ENCODE assay signal across 8 cellular contexts in genomic region chr12:56127888-56128668, GRCh38. TPM values are rescaled to one million over a fixed set of nuclear protein-coding genes. Genes with fewer than 3 reads are reported as not detected.
DNase-seq lines count a peak whose midpoint lies in the region; ATAC-seq, FAIRE-seq and TF ChIP-seq lines count a peak whose summit lies in the region.

Gene ESYT1 (plus strand): TSS chr12:56128267. CDS start chr12:56128320, 53 bp downstream.

- intact Hi-C loops in esophagus muscularis mucosa (cut with DNase I), result loop anchor here (2.0 to 10.0 kb wide), 3 partner anchors 61 to 507 kb away; partner anchors contain the start of genes BAZ2A, SMARCC2 and SPRYD4

- peaks cover 40 to 60% (median 52%) of the 10 kb centered on the region in 4 donors for H3K4me1 ChIP-seq in esophagus muscularis mucosa
- H3K4me1 ChIP-seq in muscle layer of duodenum (ENCODE audit: control insufficient read depth in 1 of 2, insufficient read depth in 2 of 2, low read length in 2 of 2), result peaks cover 18 to 42% of the 10 kb centered on the region in 2 donors

- H3K27me3 ChIP-seq in esophagus muscularis mucosa (no peaks in the 10 kb centered on the region), muscle layer of duodenum (ENCODE audit: low read depth, low read length) (no peaks in the 10 kb centered on the region)

- no peak for TF ChIP-seq EP300 in esophagus muscularis mucosa (IDR thresholded peaks at IDR 0.05)

- peaks cover 62% of the 10 kb centered on the region for H3K4me1 Mint-ChIP-seq in activated T-cell treated with anti-CD3 and anti-CD28 coated beads, Interleukin-2, amount 50 U/mL, for 72 hours (ENCODE audit: low read depth)

- DNase-seq in DMS79 (lab: John Stamatoyannopoulos, UW) (peak; percentile 96), RCC 7860 (ENCODE audit: low spot score) (peak; percentile 97), esophagus muscularis mucosa (ENCODE audit: extremely low spot score) (peak; percentile 100)
- DNase-seq in activated T-cell treated with anti-CD3 and anti-CD28 coated beads, Interleukin-2, amount 50 U/mL, for 72 hours, result peak; percentile 97 to 99
- DNase-seq in stimulated activated CD8-positive, alpha-beta memory T cell treated with anti-CD3 and anti-CD28 coated beads, Interleukin-7, amount 100 ng/mL, for 4 hours (ENCODE audit: low read depth in 2 of 2), result peak; percentile 95 to 99

- peaks cover 21 to 29% of the 10 kb centered on the region in 2 donors for H3K36me3 Mint-ChIP-seq in activated T-cell treated with anti-CD3 and anti-CD28 coated beads, Interleukin-2, amount 50 U/mL, for 72 hours (ENCODE audit: insufficient read depth in 2 of 2)

- no peaks in the 10 kb centered on the region for H3K27me3 Mint-ChIP-seq in activated T-cell treated with anti-CD3 and anti-CD28 coated beads, Interleukin-2, amount 50 U/mL, for 72 hours (ENCODE audit: low read depth)

- FAIRE-seq in RCC 7860 (lab: Jason Lieb, UNC), result peak; percentile 92

- H3K27ac Mint-ChIP-seq in activated T-cell treated with anti-CD3 and anti-CD28 coated beads, Interleukin-2, amount 50 U/mL, for 72 hours, result peak within 1 kb of the TSS; percentile 94

- peak in 1 of 3 experiments; percentile 13 for TF ChIP-seq CTCF in esophagus muscularis mucosa (IDR thresholded peaks at IDR 0.05)

- H3K27ac ChIP-seq in KOPT-K1 (ENCODE audit: low read depth, low read length, poor library complexity, severe bottlenecking) (peak within 1 kb of the TSS; percentile 77), esophagus muscularis mucosa (replicated peaks in 1 of 4) (peak within 1 kb of the TSS; percentile 94 to 98 (median 98)), muscle layer of duodenum (ENCODE audit: low read length) (peak within 1 kb of the TSS; percentile 94)

- H3K4me3 Mint-ChIP-seq in activated T-cell treated with anti-CD3 and anti-CD28 coated beads, Interleukin-2, amount 50 U/mL, for 72 hours, result peak within 1 kb of the TSS; percentile 97 to 98

- H3K36me3 ChIP-seq in KOPT-K1 (ENCODE audit: insufficient read depth, low read length) (peaks cover 31% of the 10 kb centered on the region), esophagus muscularis mucosa (peaks cover 16 to 31% (median 28%) of the 10 kb centered on the region in 4 donors), muscle layer of duodenum (ENCODE audit: control insufficient read depth in 1 of 2, insufficient read depth in 2 of 2, low read length in 2 of 2) (peaks cover 19 to 29% of the 10 kb centered on the region in 2 donors)

- H3K4me3 ChIP-seq in esophagus muscularis mucosa, result peak within 1 kb of the TSS; percentile 78 to 91 (median 87)
- H3K4me3 ChIP-seq in muscle layer of duodenum (ENCODE audit: low read depth in 1 of 2, low read length in 2 of 2), result peak within 1 kb of the TSS; percentile 92 to 94

- H3K9me3 Mint-ChIP-seq in activated T-cell treated with anti-CD3 and anti-CD28 coated beads, Interleukin-2, amount 50 U/mL, for 72 hours, result no peaks in the 10 kb centered on the region

- ATAC-seq in GM21786 (IDR thresholded peaks at IDR 0.05; ENCODE audit: unreplicated experiment), result peak; percentile 90
- ATAC-seq in activated T-cell treated with anti-CD3 and anti-CD28 coated beads, Interleukin-2, amount 50 U/mL, for 72 hours (replicated peaks in 1 of 2), result peak; percentile 93 to 94

- no peaks in the 10 kb centered on the region for H3K9me3 ChIP-seq in KOPT-K1 (ENCODE audit: insufficient read depth, low read length, poor library complexity, severe bottlenecking)
- no peaks in the 10 kb centered on the region for H3K9me3 ChIP-seq in esophagus muscularis mucosa
- H3K9me3 ChIP-seq in muscle layer of duodenum (ENCODE audit: control insufficient read depth in 1 of 2, low read length in 2 of 2), result no peaks in the 10 kb centered on the region

- WGBS in esophagus muscularis mucosa, result 0% methylated on average over 29 of the region's 49 CpGs

- peak; percentile 96 for TF ChIP-seq POLR2A in esophagus muscularis mucosa (IDR thresholded peaks at IDR 0.05; ENCODE audit: low read depth)

RNA-seq across cellular contexts. Expression of gene ESYT1, which starts in this region (rescaled TPM):
- total RNA-seq in activated T-cell treated with anti-CD3 and anti-CD28 coated beads, Interleukin-2, amount 50 U/mL, for 72 hours, result 10 to 100 TPM; 74.6 to 84.6 TPM
- 100 to 1,000 TPM; 151 to 245 (median 214) TPM for total RNA-seq in esophagus muscularis mucosa

Comparison
In these comparisons a context has a peak if more than half of its experiments do, and no peak if none do; other contexts are left out.
1. Peak in every context shown above with its lines: DNase-seq, ATAC-seq, H3K4me3 ChIP-seq and H3K27ac ChIP-seq.